16 cellular contexts compared by ENCODE assay signal in the genomic region with DNA sequence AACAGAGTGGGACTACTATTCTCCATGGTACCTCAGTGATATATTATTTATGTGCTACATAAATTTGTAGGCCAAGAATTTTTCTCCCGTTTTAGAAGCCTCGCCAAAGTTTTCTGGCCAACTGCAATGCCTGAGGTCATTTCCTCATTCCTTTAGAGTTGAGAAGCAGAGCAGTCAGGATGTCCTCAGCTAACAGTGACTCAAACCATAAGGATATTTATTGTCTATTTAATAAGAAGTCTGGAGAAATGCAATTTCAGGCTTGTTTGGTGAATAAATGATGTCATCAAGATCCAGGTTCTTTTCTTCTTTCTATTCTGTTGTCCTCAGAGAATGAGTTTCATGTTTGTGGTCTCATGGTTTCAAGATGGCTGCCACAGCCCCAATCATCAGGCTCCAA.
A peak's percentile ranks its signal among the peaks of the same experiment; 100 is the strongest.
DNase-seq lines count a peak whose midpoint lies in the region; TF ChIP-seq lines count a peak whose summit lies in the region.
"Had no signal": no experiment of that assay in that cellular context is flagged by ENCODE, and none has a peak within 500 bp of the region (broad histone marks: within the 10 kb centered on the region; RNA-seq: fewer than 3 reads in every experiment).

No MANE protein-coding gene starts in this region.

- H3K4me3 ChIP-seq in cardiac fibroblast (replicated peaks in 1 of 2; ENCODE audit: low read depth in 2 of 2, low read length in 2 of 2) (no peak overlapping the region), right atrium auricular region (no peak overlapping the region)
- H3K4me3 ChIP-seq: BLaER1, dorsolateral prefrontal cortex, SK-N-MC, smooth muscle cell had no signal

- no peaks in the 10 kb centered on the region for H3K36me3 ChIP-seq in right atrium auricular region
- H3K36me3 ChIP-seq: BLaER1 had no signal

- H3K4me1 ChIP-seq in right atrium auricular region = no peaks in the 10 kb centered on the region
- H3K4me1 ChIP-seq: BLaER1 had no signal

- peaks cover 0 to 7% of the 10 kb centered on the region in 2 donors for H3K9me3 ChIP-seq in right atrium auricular region

- peak; percentile 33 for DNase-seq in AG20443 (ENCODE audit: low spot score)
- DNase-seq in M059J (ENCODE audit: low read depth) = peak; percentile 92
- DNase-seq in cardiac fibroblast (ENCODE audit: low read depth in 2 of 2) = peak; percentile 87 to 93
- peak; percentile 6 to 94 for DNase-seq in lung microvascular endothelial cell (ENCODE audit: low read depth in 2 of 2)
- no peak for DNase-seq in NCI-H2227 treated with DMSO at 0.1 percent for 48 hours (lab: John Stamatoyannopoulos, UW)
- no peak for DNase-seq in Ammon's horn (ENCODE audit: low spot score)
- DNase-seq in stimulated activated naive CD4-positive, alpha-beta T cell treated with Interleukin-2 at 50 U/mL for 16 hours (lab: John Stamatoyannopoulos, UW) = no peak
- no peak for DNase-seq in right atrium auricular region (ENCODE audit: low spot score)
- DNase-seq: activated CD4-positive, alpha-beta memory T cell treated with anti-CD3 and anti-CD28 coated beads for 36 hours; amygdala; dorsolateral prefrontal cortex; foreskin fibroblast; NCI-H1092 had no signal

- H3K27me3 ChIP-seq in right atrium auricular region = no peaks in the 10 kb centered on the region
- H3K27me3 ChIP-seq: BLaER1 had no signal

- TF ChIP-seq CTCF in cardiac fibroblast (IDR thresholded peaks at IDR 0.05; ENCODE audit: low read depth, low read length) (no peak), right atrium auricular region (IDR thresholded peaks at IDR 0.05) (no peak)

- H3K27ac ChIP-seq in right atrium auricular region = no peak overlapping the region
- H3K27ac ChIP-seq: BLaER1, dorsolateral prefrontal cortex, SK-N-MC had no signal

Comparison
In these comparisons a context has a peak if more than half of its experiments do, and no peak if none do; other contexts are left out.
1. DNase-seq: peak in AG20443 (single experiment), M059J (single experiment), cardiac fibroblast (2 of 2) and lung microvascular endothelial cell (2 of 2); none in NCI-H2227 treated with DMSO at 0.1 percent for 48 hours (single experiment), Ammon's horn (single experiment), stimulated activated naive CD4-positive, alpha-beta T cell treated with Interleukin-2 at 50 U/mL for 16 hours (single experiment) and right atrium auricular region (single experiment).